In the genomic region with DNA sequence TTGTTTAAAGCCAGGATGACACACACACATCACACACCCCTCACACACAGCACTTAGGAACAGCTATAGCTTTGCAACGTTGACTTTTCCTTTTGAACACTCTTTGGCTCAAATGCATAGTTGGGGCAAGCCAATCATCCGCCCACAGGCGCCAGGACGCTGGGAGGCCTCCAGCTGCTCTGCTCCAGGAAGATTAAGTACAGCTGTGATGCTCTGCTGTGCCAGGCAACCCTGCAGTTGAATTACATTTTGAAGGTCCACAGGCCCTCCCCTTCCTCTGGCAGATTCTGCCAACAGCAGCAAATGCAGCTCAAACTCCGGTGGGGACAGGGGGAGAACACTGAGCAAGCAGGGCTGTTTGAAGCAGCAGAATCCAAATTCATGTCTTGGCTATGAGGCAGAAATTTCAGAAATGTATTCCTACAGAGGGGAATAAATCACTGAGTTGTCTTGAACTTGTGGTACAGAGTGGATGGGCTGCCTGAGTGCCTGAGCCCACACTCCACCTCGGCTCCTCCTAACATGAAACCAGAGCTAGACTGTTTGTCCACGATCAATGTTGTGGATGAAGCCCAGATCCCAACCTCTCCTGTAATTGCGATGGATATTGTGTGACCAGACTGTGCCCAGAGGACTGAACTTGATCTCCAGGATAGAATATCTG, we compare ENCODE assay signal across 10 cellular contexts.
DNase-seq lines count a peak whose midpoint lies in the region; ATAC-seq and TF ChIP-seq lines count a peak whose summit lies in the region.
"Had no signal": no experiment of that assay in that cellular context is flagged by ENCODE, and none has a peak within 500 bp of the region (broad histone marks: within the 10 kb centered on the region; RNA-seq: fewer than 3 reads in every experiment).

No MANE protein-coding gene starts in this region.

- ATAC-seq in HG03442 (IDR thresholded peaks at IDR 0.05; ENCODE audit: unreplicated experiment), result no peak
- ATAC-seq in stimulated activated naive B cell treated with anti-CD40 and anti-IgM and Interleukin-4, amounts not matched to agents 10 μg/mL and 1 μg/mL and 100 μg/mL, for 72 hours (replicated peaks), result no peak
- ATAC-seq: naive thymus-derived CD8-positive, alpha-beta T cell had no signal

- no peaks in the 10 kb centered on the region for H3K36me3 ChIP-seq in vagina

- intact Hi-C loops in dorsolateral prefrontal cortex (cut with DNase I), result no loop called here
- intact Hi-C loops in vagina (cut with DNase I), result loop anchor here (5.0 kb wide), 1 partner anchor 1893 kb away; no protein-coding TSS in a partner anchor

- H3K27me3 ChIP-seq in dorsolateral prefrontal cortex (no peaks in the 10 kb centered on the region), vagina (no peaks in the 10 kb centered on the region)

- H3K4me1 ChIP-seq in vagina, result peaks cover 55% of the 10 kb centered on the region

- H3K27ac Mint-ChIP-seq in stimulated activated naive B cell treated with anti-CD40 and anti-IgM and Interleukin-4, amounts not matched to agents 10 μg/mL and 1 μg/mL and 100 μg/mL, for 72 hours, result no peak overlapping the region

- H3K4me1 Mint-ChIP-seq in stimulated activated naive B cell treated with anti-CD40 and anti-IgM and Interleukin-4, amounts not matched to agents 10 μg/mL and 1 μg/mL and 100 μg/mL, for 72 hours, result no peaks in the 10 kb centered on the region

- peaks cover 0 to 4% of the 10 kb centered on the region in 2 donors for H3K9me3 Mint-ChIP-seq in stimulated activated naive B cell treated with anti-CD40 and anti-IgM and Interleukin-4, amounts not matched to agents 10 μg/mL and 1 μg/mL and 100 μg/mL, for 72 hours

- peaks cover 9 to 14% of the 10 kb centered on the region in 2 donors for H3K27me3 Mint-ChIP-seq in stimulated activated naive B cell treated with anti-CD40 and anti-IgM and Interleukin-4, amounts not matched to agents 10 μg/mL and 1 μg/mL and 100 μg/mL, for 72 hours
- H3K27me3 Mint-ChIP-seq: naive thymus-derived CD8-positive, alpha-beta T cell had no signal

- DNase-seq in NCI-H82 (lab: John Stamatoyannopoulos, UW) (peak; percentile 66), NCI-H82 treated with DMSO at 0.1 percent for 48 hours (lab: John Stamatoyannopoulos, UW; ENCODE audit: unreplicated experiment) (no peak), dorsolateral prefrontal cortex (peak in 8 of 10 donors; percentile 33 to 73 (median 56)), myocyte (ENCODE audit: low read depth) (peak; percentile 85), vagina (ENCODE audit: extremely low spot score in 2 of 2) (no peak), NCI-H526 (lab: John Stamatoyannopoulos, UW) (no peak)
- DNase-seq in stimulated activated naive B cell treated with anti-CD40 and anti-IgM and Interleukin-4, amounts not matched to agents 10 μg/mL and 1 μg/mL and 100 μg/mL, for 72 hours, result no peak
- DNase-seq: AML-193; naive thymus-derived CD8-positive, alpha-beta T cell had no signal

- no peak for TF ChIP-seq POLR2A in vagina (IDR thresholded peaks at IDR 0.05)

- H3K4me3 ChIP-seq in dorsolateral prefrontal cortex (no peak overlapping the region), vagina (no peak overlapping the region)

- no peaks in the 10 kb centered on the region for H3K36me3 Mint-ChIP-seq in stimulated activated naive B cell treated with anti-CD40 and anti-IgM and Interleukin-4, amounts not matched to agents 10 μg/mL and 1 μg/mL and 100 μg/mL, for 72 hours
- H3K36me3 Mint-ChIP-seq: naive thymus-derived CD8-positive, alpha-beta T cell had no signal

- H3K9me3 ChIP-seq in vagina, result no peaks in the 10 kb centered on the region

- TF ChIP-seq CTCF in dorsolateral prefrontal cortex (IDR thresholded peaks at IDR 0.05 in 54 of 56, conservative IDR thresholded peaks at IDR 0.05 in 2 of 56; ENCODE audit: low read depth in 1 of 56, partially characterized antibody in 56 of 56) (no peak), vagina (IDR thresholded peaks at IDR 0.05) (no peak)

- no peak overlapping the region for H3K4me3 Mint-ChIP-seq in stimulated activated naive B cell treated with anti-CD40 and anti-IgM and Interleukin-4, amounts not matched to agents 10 μg/mL and 1 μg/mL and 100 μg/mL, for 72 hours
- H3K4me3 Mint-ChIP-seq: naive thymus-derived CD8-positive, alpha-beta T cell had no signal

- peak overlapping the region in 14 of 59 donors; percentile 5 to 51 (median 27) for H3K27ac ChIP-seq in dorsolateral prefrontal cortex
- H3K27ac ChIP-seq in vagina, result peak overlapping the region; percentile 86

Comparison
In these comparisons a context has a peak if more than half of its experiments do, and no peak if none do; other contexts are left out.
1. DNase-seq: peak in NCI-H82 (single experiment), dorsolateral prefrontal cortex (8 of 10) and myocyte (single experiment); none in NCI-H82 treated with DMSO at 0.1 percent for 48 hours (single experiment), vagina (0 of 2), NCI-H526 (0 of 2) and stimulated activated naive B cell treated with anti-CD40 and anti-IgM and Interleukin-4, amounts not matched to agents 10 μg/mL and 1 μg/mL and 100 μg/mL, for 72 hours (single experiment).